Comparison of ENCODE assay signal across 1 cellular context in genomic region chr1:31712625-31713024, GRCh38.
A peak's percentile ranks its signal among the peaks of the same experiment; 100 is the strongest.
TF ChIP-seq lines count a peak whose summit lies in the region.

No MANE protein-coding gene starts in this region.

TF ChIP-seq in IMR-90, 13 proteins besides CTCF, POLR2A, EP300 and RAD21:
- TF ChIP-seq MAZ (IDR thresholded peaks at IDR 0.05; ENCODE audit: borderline replicate concordance, low read depth, low read length): peak; percentile 38; the same call in 1 of the 2 replicates
- TF ChIP-seq CHD1 (IDR thresholded peaks at IDR 0.05; ENCODE audit: low read depth, low read length): no peak
- 0 out of 2 replicates have a peak, but pooled peaks have one; percentile 24 for TF ChIP-seq MXI1 (IDR thresholded peaks at IDR 0.05; ENCODE audit: borderline replicate concordance, low read depth, low read length)
- no peak for TF ChIP-seq SMC3 (IDR thresholded peaks at IDR 0.05; ENCODE audit: low read depth, low read length)
- TF ChIP-seq, protein P1, sequence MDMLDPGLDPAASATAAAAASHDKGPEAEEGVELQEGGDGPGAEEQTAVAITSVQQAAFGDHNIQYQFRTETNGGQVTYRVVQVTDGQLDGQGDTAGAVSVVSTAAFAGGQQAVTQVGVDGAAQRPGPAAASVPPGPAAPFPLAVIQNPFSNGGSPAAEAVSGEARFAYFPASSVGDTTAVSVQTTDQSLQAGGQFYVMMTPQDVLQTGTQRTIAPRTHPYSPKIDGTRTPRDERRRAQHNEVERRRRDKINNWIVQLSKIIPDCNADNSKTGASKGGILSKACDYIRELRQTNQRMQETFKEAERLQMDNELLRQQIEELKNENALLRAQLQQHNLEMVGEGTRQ (IDR thresholded peaks at IDR 0.05; ENCODE audit: low read depth, low read length): no peak
- no peak for TF ChIP-seq MAFK (IDR thresholded peaks at IDR 0.05; ENCODE audit: low read depth, low read length)
- no peak for TF ChIP-seq NFE2L2 (IDR thresholded peaks at IDR 0.05; ENCODE audit: low read depth, low read length)
- no peak; the same call in 1 of the 2 replicates for TF ChIP-seq CEBPB (IDR thresholded peaks at IDR 0.05; ENCODE audit: low read depth, low read length)
- TF ChIP-seq ELK1 (IDR thresholded peaks at IDR 0.05; ENCODE audit: borderline replicate concordance, low read depth, low read length): no peak
- TF ChIP-seq RCOR1 (IDR thresholded peaks at IDR 0.05; ENCODE audit: insufficient replicate concordance, low read length): no peak
- TF ChIP-seq FOS (IDR thresholded peaks at IDR 0.05; ENCODE audit: low read depth, low read length): no peak; the same call in 1 of the 2 replicates
- 0 out of 2 replicates have a peak, but pooled peaks have one; percentile 54 for TF ChIP-seq BHLHE40 (IDR thresholded peaks at IDR 0.05; ENCODE audit: low read depth, low read length)
- TF ChIP-seq RFX5 (IDR thresholded peaks at IDR 0.05; ENCODE audit: low read depth, low read length): no peak
